In the genomic region with DNA sequence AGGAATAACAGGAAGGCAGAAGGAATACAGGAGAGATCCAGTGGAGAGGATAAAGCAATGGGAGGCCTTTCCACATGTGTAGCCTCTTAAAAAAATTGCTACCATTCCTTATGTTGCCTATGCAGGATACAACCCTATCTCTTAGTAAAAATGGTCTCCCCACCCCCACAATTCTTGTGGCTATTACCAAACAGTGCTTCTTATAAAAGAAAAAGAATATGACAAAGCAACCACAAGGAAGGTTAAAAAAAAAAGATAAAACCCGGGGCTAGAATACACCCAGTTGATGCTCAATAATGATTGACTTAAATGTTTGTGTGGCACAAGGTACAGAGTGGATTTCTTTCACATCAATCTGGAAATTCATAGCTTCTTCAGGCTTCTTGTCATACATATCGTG, we compare ENCODE assay signal across 15 cellular contexts.
DNase-seq lines count a peak whose midpoint lies in the region; ATAC-seq and TF ChIP-seq lines count a peak whose summit lies in the region.
"Had no signal": no experiment of that assay in that cellular context is flagged by ENCODE, and none has a peak within 500 bp of the region (broad histone marks: within the 10 kb centered on the region; RNA-seq: fewer than 3 reads in every experiment).

No MANE protein-coding gene starts in this region.

- H3K23ac ChIP-seq in mesendoderm (ENCODE audit: low read length), result no peak overlapping the region

- peak overlapping the region; percentile 14; the same call in 1 of the 2 replicates for H3K4me3 Mint-ChIP-seq in HFFc6
- H3K4me3 Mint-ChIP-seq: CD14-positive monocyte, nephron, T-helper 17 cell had no signal

- no peak overlapping the region for H3K9ac ChIP-seq in mesendoderm (ENCODE audit: low read length)

- H3K4me3 ChIP-seq in ascending aorta (no peak overlapping the region), mesendoderm (ENCODE audit: low read length) (no peak overlapping the region)
- H3K4me3 ChIP-seq: testis had no signal

- H2BK120ac ChIP-seq in mesendoderm (ENCODE audit: low read depth, low read length), result no peak overlapping the region

- H2BK5ac ChIP-seq in mesendoderm (ENCODE audit: low read length), result no peak overlapping the region

- H3K4me2 ChIP-seq in mesendoderm (ENCODE audit: low read length), result no peak overlapping the region

- H3K27ac Mint-ChIP-seq in HFFc6, result peak overlapping the region; percentile 96
- H3K27ac Mint-ChIP-seq: CD14-positive monocyte had no signal

- no CpG with 5 or more reads among the region's 2 CpGs for WGBS in mesendoderm (ENCODE audit: extremely low coverage, insufficient coverage, low lambda C conversion rate)

- H2AK5ac ChIP-seq in mesendoderm (ENCODE audit: low read length), result no peak overlapping the region

- TF ChIP-seq CTCF in HFFc6 (IDR thresholded peaks at IDR 0.05) (no peak), ascending aorta (IDR thresholded peaks at IDR 0.05) (no peak)

- H3K4me1 ChIP-seq in ascending aorta, result peaks cover 9 to 44% of the 10 kb centered on the region in 2 donors
- peaks cover 5% of the 10 kb centered on the region for H3K4me1 ChIP-seq in mesendoderm (ENCODE audit: control insufficient read depth, low read depth, low read length)
- H3K4me1 ChIP-seq: testis had no signal

- no peak overlapping the region for H2BK15ac ChIP-seq in mesendoderm (replicated peaks; ENCODE audit: low read depth)

- no peak overlapping the region for H3K56ac ChIP-seq in mesendoderm (ENCODE audit: low read length)

- no peaks in the 10 kb centered on the region for H3K27me3 Mint-ChIP-seq in HFFc6 (ENCODE audit: insufficient read depth)
- H3K27me3 Mint-ChIP-seq: T-helper 17 cell had no signal

- intact Hi-C loops in ascending aorta (cut with DNase I), result loop anchor here (10.0 kb wide), 3 partner anchors 371 to 591 kb away; partner anchors contain the start of gene AIG1

- no peaks in the 10 kb centered on the region for H3K27me3 ChIP-seq in ascending aorta
- no peaks in the 10 kb centered on the region for H3K27me3 ChIP-seq in mesendoderm (ENCODE audit: insufficient read depth, low read length, poor library complexity)
- H3K27me3 ChIP-seq: testis had no signal

- H4K5ac ChIP-seq in mesendoderm (ENCODE audit: low read length), result no peak overlapping the region

- H4K8ac ChIP-seq in mesendoderm (ENCODE audit: low read depth, low read length), result no peak overlapping the region

- H3K79me2 ChIP-seq in mesendoderm (ENCODE audit: control insufficient read depth, insufficient read depth, low read length), result no peaks in the 10 kb centered on the region

- H3K4me1 Mint-ChIP-seq in HFFc6 (ENCODE audit: low read depth), result peaks cover 54% of the 10 kb centered on the region

- H3K36me3 Mint-ChIP-seq in HFFc6 (ENCODE audit: low read depth), result no peaks in the 10 kb centered on the region
- H3K36me3 Mint-ChIP-seq: CD14-positive monocyte had no signal

- no peaks in the 10 kb centered on the region for H3K9me3 ChIP-seq in ascending aorta
- H3K9me3 ChIP-seq: testis had no signal

- no peaks in the 10 kb centered on the region for H3K36me3 ChIP-seq in ascending aorta
- no peaks in the 10 kb centered on the region for H3K36me3 ChIP-seq in mesendoderm (ENCODE audit: control insufficient read depth, insufficient read depth, low read length)

- no peak for ATAC-seq in HG02870 (IDR thresholded peaks at IDR 0.05; ENCODE audit: unreplicated experiment)
- ATAC-seq: T-helper 17 cell had no signal

- H3K4ac ChIP-seq in mesendoderm (ENCODE audit: low read depth, low read length), result no peak overlapping the region

- H3K27ac ChIP-seq in ascending aorta, result peak overlapping the region; percentile 65 to 66
- no peak overlapping the region for H3K27ac ChIP-seq in mesendoderm (ENCODE audit: low read depth, low read length)
- H3K27ac ChIP-seq: testis had no signal

- H3K79me1 ChIP-seq in mesendoderm (ENCODE audit: low read length), result no peaks in the 10 kb centered on the region

- no peak overlapping the region for H3K18ac ChIP-seq in mesendoderm (ENCODE audit: low read length)

- H3K9me3 Mint-ChIP-seq in HFFc6, result no peaks in the 10 kb centered on the region
- H3K9me3 Mint-ChIP-seq: CD14-positive monocyte, nephron had no signal

- DNase-seq in Daoy (ENCODE audit: low read depth) (peak; percentile 19), HFFc6 (peak; percentile 45), ascending aorta (ENCODE audit: low spot score in 2 of 2) (no peak), myocyte (ENCODE audit: low read depth) (peak; percentile 7), mesendoderm (no peak), NCI-H146 treated with DMSO at 0.1 percent for 48 hours (lab: John Stamatoyannopoulos, UW; ENCODE audit: unreplicated experiment) (no peak)
- DNase-seq: cerebellar nuclear complex, DMS79 treated with DMSO at 0.1 percent for 48 hours, head of caudate nucleus, NCI-H82, T-helper 17 cell, testis had no signal

Comparison
In these comparisons a context has a peak if more than half of its experiments do, and no peak if none do; other contexts are left out.
1. DNase-seq: peak in Daoy (single experiment), HFFc6 (single experiment) and myocyte (single experiment); none in ascending aorta (0 of 2), mesendoderm (single experiment) and NCI-H146 treated with DMSO at 0.1 percent for 48 hours (single experiment).